1 cellular context compared by ENCODE assay signal in the genomic region with DNA sequence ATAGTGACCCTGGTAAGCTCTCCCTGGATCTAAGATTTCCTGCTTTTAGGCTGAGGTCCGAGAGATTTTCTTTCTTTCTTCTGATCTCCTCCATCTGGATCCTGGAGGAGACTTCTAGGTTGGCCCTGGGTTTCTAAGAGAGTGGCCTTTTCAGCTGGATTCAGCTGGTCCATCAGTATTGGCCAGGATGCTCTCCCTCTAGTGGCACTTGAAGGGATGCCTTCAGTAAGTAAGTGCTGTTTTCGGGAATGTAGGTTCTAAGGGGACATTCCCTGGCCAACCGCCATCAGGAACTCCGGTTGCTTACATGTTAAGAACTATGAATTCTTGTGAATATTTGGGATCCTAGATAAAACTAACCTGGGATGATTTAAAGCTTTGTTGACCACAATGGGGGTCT.
TF ChIP-seq lines count a peak whose summit lies in the region.

No MANE protein-coding gene starts in this region.

TF ChIP-seq in K562, 482 proteins besides CTCF, POLR2A, EP300 and RAD21:
- TF ChIP-seq, protein P1, sequence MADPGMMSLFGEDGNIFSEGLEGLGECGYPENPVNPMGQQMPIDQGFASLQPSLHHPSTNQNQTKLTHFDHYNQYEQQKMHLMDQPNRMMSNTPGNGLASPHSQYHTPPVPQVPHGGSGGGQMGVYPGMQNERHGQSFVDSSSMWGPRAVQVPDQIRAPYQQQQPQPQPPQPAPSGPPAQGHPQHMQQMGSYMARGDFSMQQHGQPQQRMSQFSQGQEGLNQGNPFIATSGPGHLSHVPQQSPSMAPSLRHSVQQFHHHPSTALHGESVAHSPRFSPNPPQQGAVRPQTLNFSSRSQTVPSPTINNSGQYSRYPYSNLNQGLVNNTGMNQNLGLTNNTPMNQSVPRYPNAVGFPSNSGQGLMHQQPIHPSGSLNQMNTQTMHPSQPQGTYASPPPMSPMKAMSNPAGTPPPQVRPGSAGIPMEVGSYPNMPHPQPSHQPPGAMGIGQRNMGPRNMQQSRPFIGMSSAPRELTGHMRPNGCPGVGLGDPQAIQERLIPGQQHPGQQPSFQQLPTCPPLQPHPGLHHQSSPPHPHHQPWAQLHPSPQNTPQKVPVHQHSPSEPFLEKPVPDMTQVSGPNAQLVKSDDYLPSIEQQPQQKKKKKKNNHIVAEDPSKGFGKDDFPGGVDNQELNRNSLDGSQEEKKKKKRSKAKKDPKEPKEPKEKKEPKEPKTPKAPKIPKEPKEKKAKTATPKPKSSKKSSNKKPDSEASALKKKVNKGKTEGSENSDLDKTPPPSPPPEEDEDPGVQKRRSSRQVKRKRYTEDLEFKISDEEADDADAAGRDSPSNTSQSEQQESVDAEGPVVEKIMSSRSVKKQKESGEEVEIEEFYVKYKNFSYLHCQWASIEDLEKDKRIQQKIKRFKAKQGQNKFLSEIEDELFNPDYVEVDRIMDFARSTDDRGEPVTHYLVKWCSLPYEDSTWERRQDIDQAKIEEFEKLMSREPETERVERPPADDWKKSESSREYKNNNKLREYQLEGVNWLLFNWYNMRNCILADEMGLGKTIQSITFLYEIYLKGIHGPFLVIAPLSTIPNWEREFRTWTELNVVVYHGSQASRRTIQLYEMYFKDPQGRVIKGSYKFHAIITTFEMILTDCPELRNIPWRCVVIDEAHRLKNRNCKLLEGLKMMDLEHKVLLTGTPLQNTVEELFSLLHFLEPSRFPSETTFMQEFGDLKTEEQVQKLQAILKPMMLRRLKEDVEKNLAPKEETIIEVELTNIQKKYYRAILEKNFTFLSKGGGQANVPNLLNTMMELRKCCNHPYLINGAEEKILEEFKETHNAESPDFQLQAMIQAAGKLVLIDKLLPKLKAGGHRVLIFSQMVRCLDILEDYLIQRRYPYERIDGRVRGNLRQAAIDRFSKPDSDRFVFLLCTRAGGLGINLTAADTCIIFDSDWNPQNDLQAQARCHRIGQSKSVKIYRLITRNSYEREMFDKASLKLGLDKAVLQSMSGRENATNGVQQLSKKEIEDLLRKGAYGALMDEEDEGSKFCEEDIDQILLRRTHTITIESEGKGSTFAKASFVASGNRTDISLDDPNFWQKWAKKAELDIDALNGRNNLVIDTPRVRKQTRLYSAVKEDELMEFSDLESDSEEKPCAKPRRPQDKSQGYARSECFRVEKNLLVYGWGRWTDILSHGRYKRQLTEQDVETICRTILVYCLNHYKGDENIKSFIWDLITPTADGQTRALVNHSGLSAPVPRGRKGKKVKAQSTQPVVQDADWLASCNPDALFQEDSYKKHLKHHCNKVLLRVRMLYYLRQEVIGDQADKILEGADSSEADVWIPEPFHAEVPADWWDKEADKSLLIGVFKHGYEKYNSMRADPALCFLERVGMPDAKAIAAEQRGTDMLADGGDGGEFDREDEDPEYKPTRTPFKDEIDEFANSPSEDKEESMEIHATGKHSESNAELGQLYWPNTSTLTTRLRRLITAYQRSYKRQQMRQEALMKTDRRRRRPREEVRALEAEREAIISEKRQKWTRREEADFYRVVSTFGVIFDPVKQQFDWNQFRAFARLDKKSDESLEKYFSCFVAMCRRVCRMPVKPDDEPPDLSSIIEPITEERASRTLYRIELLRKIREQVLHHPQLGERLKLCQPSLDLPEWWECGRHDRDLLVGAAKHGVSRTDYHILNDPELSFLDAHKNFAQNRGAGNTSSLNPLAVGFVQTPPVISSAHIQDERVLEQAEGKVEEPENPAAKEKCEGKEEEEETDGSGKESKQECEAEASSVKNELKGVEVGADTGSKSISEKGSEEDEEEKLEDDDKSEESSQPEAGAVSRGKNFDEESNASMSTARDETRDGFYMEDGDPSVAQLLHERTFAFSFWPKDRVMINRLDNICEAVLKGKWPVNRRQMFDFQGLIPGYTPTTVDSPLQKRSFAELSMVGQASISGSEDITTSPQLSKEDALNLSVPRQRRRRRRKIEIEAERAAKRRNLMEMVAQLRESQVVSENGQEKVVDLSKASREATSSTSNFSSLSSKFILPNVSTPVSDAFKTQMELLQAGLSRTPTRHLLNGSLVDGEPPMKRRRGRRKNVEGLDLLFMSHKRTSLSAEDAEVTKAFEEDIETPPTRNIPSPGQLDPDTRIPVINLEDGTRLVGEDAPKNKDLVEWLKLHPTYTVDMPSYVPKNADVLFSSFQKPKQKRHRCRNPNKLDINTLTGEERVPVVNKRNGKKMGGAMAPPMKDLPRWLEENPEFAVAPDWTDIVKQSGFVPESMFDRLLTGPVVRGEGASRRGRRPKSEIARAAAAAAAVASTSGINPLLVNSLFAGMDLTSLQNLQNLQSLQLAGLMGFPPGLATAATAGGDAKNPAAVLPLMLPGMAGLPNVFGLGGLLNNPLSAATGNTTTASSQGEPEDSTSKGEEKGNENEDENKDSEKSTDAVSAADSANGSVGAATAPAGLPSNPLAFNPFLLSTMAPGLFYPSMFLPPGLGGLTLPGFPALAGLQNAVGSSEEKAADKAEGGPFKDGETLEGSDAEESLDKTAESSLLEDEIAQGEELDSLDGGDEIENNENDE (IDR thresholded peaks at IDR 0.05; ENCODE audit: low read depth, low read length), result no peak
- TF ChIP-seq POLR2B (IDR thresholded peaks at IDR 0.05; ENCODE audit: low read depth, partially characterized antibody) (no peak), SRSF7 (optimal IDR thresholded peaks at IDR 0.05; ENCODE audit: low read depth, low read length) (no peak), EHMT2 (IDR thresholded peaks at IDR 0.05) (no peak), SMAD2 (IDR thresholded peaks at IDR 0.05; ENCODE audit: low read depth, low read length) (no peak)
- TF ChIP-seq, protein P2, sequence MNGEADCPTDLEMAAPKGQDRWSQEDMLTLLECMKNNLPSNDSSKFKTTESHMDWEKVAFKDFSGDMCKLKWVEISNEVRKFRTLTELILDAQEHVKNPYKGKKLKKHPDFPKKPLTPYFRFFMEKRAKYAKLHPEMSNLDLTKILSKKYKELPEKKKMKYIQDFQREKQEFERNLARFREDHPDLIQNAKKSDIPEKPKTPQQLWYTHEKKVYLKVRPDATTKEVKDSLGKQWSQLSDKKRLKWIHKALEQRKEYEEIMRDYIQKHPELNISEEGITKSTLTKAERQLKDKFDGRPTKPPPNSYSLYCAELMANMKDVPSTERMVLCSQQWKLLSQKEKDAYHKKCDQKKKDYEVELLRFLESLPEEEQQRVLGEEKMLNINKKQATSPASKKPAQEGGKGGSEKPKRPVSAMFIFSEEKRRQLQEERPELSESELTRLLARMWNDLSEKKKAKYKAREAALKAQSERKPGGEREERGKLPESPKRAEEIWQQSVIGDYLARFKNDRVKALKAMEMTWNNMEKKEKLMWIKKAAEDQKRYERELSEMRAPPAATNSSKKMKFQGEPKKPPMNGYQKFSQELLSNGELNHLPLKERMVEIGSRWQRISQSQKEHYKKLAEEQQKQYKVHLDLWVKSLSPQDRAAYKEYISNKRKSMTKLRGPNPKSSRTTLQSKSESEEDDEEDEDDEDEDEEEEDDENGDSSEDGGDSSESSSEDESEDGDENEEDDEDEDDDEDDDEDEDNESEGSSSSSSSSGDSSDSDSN (IDR thresholded peaks at IDR 0.05; ENCODE audit: borderline replicate concordance in 1 of 2, low read depth in 2 of 2, low read length in 2 of 2), result no peak
- TF ChIP-seq, protein P3, sequence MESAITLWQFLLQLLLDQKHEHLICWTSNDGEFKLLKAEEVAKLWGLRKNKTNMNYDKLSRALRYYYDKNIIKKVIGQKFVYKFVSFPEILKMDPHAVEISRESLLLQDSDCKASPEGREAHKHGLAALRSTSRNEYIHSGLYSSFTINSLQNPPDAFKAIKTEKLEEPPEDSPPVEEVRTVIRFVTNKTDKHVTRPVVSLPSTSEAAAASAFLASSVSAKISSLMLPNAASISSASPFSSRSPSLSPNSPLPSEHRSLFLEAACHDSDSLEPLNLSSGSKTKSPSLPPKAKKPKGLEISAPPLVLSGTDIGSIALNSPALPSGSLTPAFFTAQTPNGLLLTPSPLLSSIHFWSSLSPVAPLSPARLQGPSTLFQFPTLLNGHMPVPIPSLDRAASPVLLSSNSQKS (CRISPR knock-in tag; IDR thresholded peaks at IDR 0.05), result no peak
- TF ChIP-seq, protein P4, sequence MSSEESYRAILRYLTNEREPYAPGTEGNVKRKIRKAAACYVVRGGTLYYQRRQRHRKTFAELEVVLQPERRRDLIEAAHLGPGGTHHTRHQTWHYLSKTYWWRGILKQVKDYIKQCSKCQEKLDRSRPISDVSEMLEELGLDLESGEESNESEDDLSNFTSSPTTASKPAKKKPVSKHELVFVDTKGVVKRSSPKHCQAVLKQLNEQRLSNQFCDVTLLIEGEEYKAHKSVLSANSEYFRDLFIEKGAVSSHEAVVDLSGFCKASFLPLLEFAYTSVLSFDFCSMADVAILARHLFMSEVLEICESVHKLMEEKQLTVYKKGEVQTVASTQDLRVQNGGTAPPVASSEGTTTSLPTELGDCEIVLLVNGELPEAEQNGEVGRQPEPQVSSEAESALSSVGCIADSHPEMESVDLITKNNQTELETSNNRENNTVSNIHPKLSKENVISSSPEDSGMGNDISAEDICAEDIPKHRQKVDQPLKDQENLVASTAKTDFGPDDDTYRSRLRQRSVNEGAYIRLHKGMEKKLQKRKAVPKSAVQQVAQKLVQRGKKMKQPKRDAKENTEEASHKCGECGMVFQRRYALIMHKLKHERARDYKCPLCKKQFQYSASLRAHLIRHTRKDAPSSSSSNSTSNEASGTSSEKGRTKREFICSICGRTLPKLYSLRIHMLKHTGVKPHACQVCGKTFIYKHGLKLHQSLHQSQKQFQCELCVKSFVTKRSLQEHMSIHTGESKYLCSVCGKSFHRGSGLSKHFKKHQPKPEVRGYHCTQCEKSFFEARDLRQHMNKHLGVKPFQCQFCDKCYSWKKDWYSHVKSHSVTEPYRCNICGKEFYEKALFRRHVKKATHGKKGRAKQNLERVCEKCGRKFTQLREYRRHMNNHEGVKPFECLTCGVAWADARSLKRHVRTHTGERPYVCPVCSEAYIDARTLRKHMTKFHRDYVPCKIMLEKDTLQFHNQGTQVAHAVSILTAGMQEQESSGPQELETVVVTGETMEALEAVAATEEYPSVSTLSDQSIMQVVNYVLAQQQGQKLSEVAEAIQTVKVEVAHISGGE (CRISPR knock-in tag; IDR thresholded peaks at IDR 0.05), result no peak
